Comparison of ENCODE assay signal across 21 cellular contexts in the genomic region with DNA sequence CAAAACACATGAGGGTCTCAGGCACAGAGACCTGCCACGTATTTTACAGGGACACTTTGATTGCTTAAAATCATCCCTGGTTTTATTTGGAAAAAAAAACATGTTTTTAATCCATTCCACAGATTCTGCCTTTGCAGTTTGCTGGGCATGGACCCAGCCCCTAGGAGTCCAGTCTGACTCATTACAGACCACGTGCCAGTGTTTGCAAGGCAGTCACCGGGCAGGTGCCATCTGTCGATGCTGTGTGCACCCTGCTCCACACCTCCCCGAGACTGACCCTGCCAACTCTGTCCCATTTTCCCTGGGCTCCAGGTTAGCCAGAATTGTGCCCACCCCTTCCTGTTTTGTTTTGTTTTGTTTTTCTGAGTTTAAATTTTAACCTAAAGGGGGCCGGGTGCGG.
DNase-seq lines count a peak whose midpoint lies in the region; FAIRE-seq and TF ChIP-seq lines count a peak whose summit lies in the region.
"Had no signal": no experiment of that assay in that cellular context is flagged by ENCODE, and none has a peak within 500 bp of the region (broad histone marks: within the 10 kb centered on the region; RNA-seq: fewer than 3 reads in every experiment).

No MANE protein-coding gene starts in this region.

- H3K4me3 ChIP-seq in adrenal gland, result no peak overlapping the region
- no peak overlapping the region for H3K4me3 ChIP-seq in kidney (ENCODE audit: low read length in 2 of 2)
- H3K4me3 ChIP-seq: coronary artery, esophagus muscularis mucosa, HAP-1, tibial artery had no signal

- H3K4me1 ChIP-seq in adrenal gland (replicated peaks in 1 of 2) (peaks cover 30 to 38% of the 10 kb centered on the region in 2 donors), kidney (ENCODE audit: control insufficient read depth in 1 of 2, insufficient read depth in 1 of 2, low read depth in 1 of 2, low read length in 2 of 2) (peaks cover 37 to 44% of the 10 kb centered on the region in 2 donors)
- H3K4me1 ChIP-seq: HAP-1 had no signal

- H3K9me3 ChIP-seq in adrenal gland (replicated peaks in 1 of 3) (no peaks in the 10 kb centered on the region), kidney (ENCODE audit: control insufficient read depth in 1 of 2, low read length in 2 of 2) (no peaks in the 10 kb centered on the region)
- H3K9me3 ChIP-seq: esophagus muscularis mucosa, HAP-1 had no signal

- TF ChIP-seq CTCF in adrenal gland (IDR thresholded peaks at IDR 0.05), result no peak
- no peak for TF ChIP-seq CTCF in kidney (IDR thresholded peaks at IDR 0.05; ENCODE audit: borderline replicate concordance, extremely low read depth, insufficient read depth)
- no peak for TF ChIP-seq CTCF in GM13977 (IDR thresholded peaks at IDR 0.05; ENCODE audit: extremely low read depth, insufficient read depth, missing control alignments)

- in situ Hi-C loops in GM13977 (cut with MboI; ENCODE audit: low pct_unique_long_range_greater_than_20kb, low sequenced_read_pairs, unreplicated experiment), result no loop called here

- H3K27ac ChIP-seq in adrenal gland (peak overlapping the region in 1 of 5 donors; percentile 9), kidney (ENCODE audit: low read depth in 2 of 2, low read length in 2 of 2) (peak overlapping the region; percentile 3 to 38)
- H3K27ac ChIP-seq: brain microvascular endothelial cell, C4-2B, coronary artery, esophagus muscularis mucosa, tibial artery, WERI-Rb-1 had no signal

- H3K36me3 ChIP-seq in adrenal gland (replicated peaks in 1 of 2) (no peaks in the 10 kb centered on the region), kidney (ENCODE audit: control insufficient read depth in 1 of 2, insufficient read depth in 2 of 2, low read length in 2 of 2) (no peaks in the 10 kb centered on the region)
- H3K36me3 ChIP-seq: brain microvascular endothelial cell, esophagus muscularis mucosa, HAP-1, tibial artery, WERI-Rb-1 had no signal

- intact Hi-C loops in adrenal gland (cut with DNase I) (no loop called here), kidney (cut with DNase I) (no loop called here)

- no peak for TF ChIP-seq POLR2A in adrenal gland (IDR thresholded peaks at IDR 0.05)

- H3K9ac ChIP-seq in kidney (ENCODE audit: low read length in 2 of 2), result no peak overlapping the region

- WGBS in adrenal gland, 4 donors, result 54 to 72% (median 63%) methylated on average over 7 of the region's 7 CpGs

- no peaks in the 10 kb centered on the region for H3K27me3 ChIP-seq in adrenal gland
- H3K27me3 ChIP-seq: brain microvascular endothelial cell, esophagus muscularis mucosa, tibial artery had no signal

- FAIRE-seq in kidney (lab: Jason Lieb, UNC), result no peak
- FAIRE-seq: G401.6 had no signal

- DNase-seq in AG08395 (ENCODE audit: low spot score) (peak; percentile 57), GM03348 (ENCODE audit: low spot score) (peak; percentile 58), adrenal gland (peak in 6 of 7 donors; percentile 59 to 81 (median 72)), kidney (no peak), GM13977 (ENCODE audit: low spot score) (no peak), NCI-H1048 (lab: John Stamatoyannopoulos, UW) (no peak), NOMO-1 treated with DMSO at 0.1 percent for 48 hours (lab: John Stamatoyannopoulos, UW; ENCODE audit: unreplicated experiment) (no peak)
- DNase-seq in activated naive CD4-positive, alpha-beta T cell treated with Interleukin-2 at 50 U/mL for 16 hours, result no peak
- DNase-seq: activated CD4-positive, alpha-beta T cell treated with anti-CD3 and anti-CD28 coated beads, Interleukin-2, amount 10 ng/mL, durations not matched to agents 7 days and 5 days; brain microvascular endothelial cell; left colon; naive thymus-derived CD4-positive, alpha-beta T cell; NCI-H146; NCI-H2171 treated with DMSO at 0.1 percent for 48 hours; tibial artery; WERI-Rb-1 had no signal

Comparison
In these comparisons a context has a peak if more than half of its experiments do, and no peak if none do; other contexts are left out.
1. DNase-seq: peak in AG08395 (single experiment), GM03348 (single experiment) and adrenal gland (6 of 7); none in kidney (single experiment), GM13977 (single experiment), NCI-H1048 (single experiment), NOMO-1 treated with DMSO at 0.1 percent for 48 hours (single experiment) and activated naive CD4-positive, alpha-beta T cell treated with Interleukin-2 at 50 U/mL for 16 hours (single experiment).